Comparison of ENCODE assay signal across 9 cellular contexts in the genomic region with DNA sequence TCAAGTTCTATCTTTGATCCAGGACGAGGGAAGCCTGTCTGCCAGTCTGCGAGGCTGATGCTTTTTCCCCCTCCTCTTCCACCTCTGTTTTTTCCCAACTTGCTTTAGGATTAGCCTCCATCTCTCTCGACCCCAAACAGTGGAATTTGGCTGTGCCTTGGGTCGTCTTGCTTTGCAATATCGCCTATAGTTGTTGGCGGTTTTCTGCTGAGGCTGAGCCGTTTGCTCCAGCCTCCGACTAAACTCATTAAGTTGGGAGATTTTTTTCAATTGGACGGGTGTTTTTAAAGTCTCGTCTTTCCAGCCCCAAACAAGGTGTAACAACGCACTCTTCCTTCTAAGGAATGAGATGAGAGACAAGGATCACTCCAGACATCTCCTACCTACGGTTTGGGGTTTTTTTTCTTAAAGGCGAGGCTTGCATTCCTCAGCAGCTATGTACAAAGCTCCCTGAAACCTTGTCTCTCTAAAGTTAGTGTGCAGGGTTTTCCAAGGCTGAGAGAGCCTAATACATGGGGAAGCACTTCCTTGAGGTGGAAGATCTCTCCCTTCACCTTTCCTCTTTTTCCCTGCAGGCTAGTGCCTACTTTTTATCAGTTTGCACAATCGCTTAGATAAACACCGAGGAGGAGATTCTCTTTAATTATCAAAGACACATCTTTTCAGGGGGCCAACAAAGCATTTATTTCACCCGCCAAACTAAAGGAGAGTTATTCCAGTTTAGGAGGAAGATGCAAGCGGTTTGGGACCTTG.
DNase-seq lines count a peak whose midpoint lies in the region; ATAC-seq and TF ChIP-seq lines count a peak whose summit lies in the region.
"Had no signal": no experiment of that assay in that cellular context is flagged by ENCODE, and none has a peak within 500 bp of the region (broad histone marks: within the 10 kb centered on the region; RNA-seq: fewer than 3 reads in every experiment).

No MANE protein-coding gene starts in this region.

- peak overlapping the region; percentile 48 for H3K4me2 ChIP-seq in Loucy (ENCODE audit: low read depth, low read length, poor library complexity, severe bottlenecking)

- no peaks in the 10 kb centered on the region for H3K79me2 ChIP-seq in Loucy (ENCODE audit: insufficient read depth, low read length)

- POLR2A ChIA-PET in AG04449 (lab: Yijun Ruan, JAX): interaction anchor here (0.6 kb wide), 1 partner anchor 10 kb away, joined by 3 read pairs; no protein-coding TSS in a partner anchor

- H3K27me3 ChIP-seq in Loucy (ENCODE audit: insufficient read depth, low read length, poor library complexity, severe bottlenecking): no peaks in the 10 kb centered on the region

- DNase-seq in AG04449 (ENCODE audit: low read depth, low spot score): no peak
- peak; percentile 54 for DNase-seq in ecto neural progenitor cell (ENCODE audit: low spot score)
- no peak for DNase-seq in SW480 (ENCODE audit: low spot score)
- DNase-seq in KBM-7: no peak
- no peak for DNase-seq in activated naive CD8-positive, alpha-beta T cell treated with anti-CD3 and anti-CD28 coated beads, Interleukin-2, amount 50 U/mL, for 24 hours
- DNase-seq: DMS79 treated with DMSO at 0.1 percent for 48 hours had no signal

- H3K27ac Mint-ChIP-seq in nephron: peak overlapping the region; percentile 98 to 99 (median 99)
- no peak overlapping the region for H3K27ac Mint-ChIP-seq in activated naive CD8-positive, alpha-beta T cell treated with anti-CD3 and anti-CD28 coated beads, Interleukin-2, amount 50 U/mL, for 24 hours

- H3K9me3 ChIP-seq in Loucy (ENCODE audit: insufficient read depth, low read depth, low read length): no peaks in the 10 kb centered on the region

- H3K9me2 ChIP-seq in Loucy (replicated peaks; ENCODE audit: low read depth, low read length): no peaks in the 10 kb centered on the region

- no peak overlapping the region for H2AFZ ChIP-seq in Loucy (ENCODE audit: low read length)

- ATAC-seq in HG03439 (IDR thresholded peaks at IDR 0.05; ENCODE audit: unreplicated experiment): no peak
- no peak for ATAC-seq in activated naive CD8-positive, alpha-beta T cell treated with anti-CD3 and anti-CD28 coated beads, Interleukin-2, amount 50 U/mL, for 24 hours

- peaks cover 51% of the 10 kb centered on the region for H3K4me1 Mint-ChIP-seq in nephron
- peaks cover 12% of the 10 kb centered on the region for H3K4me1 Mint-ChIP-seq in activated naive CD8-positive, alpha-beta T cell treated with anti-CD3 and anti-CD28 coated beads, Interleukin-2, amount 50 U/mL, for 24 hours

- no peaks in the 10 kb centered on the region for H3K9me3 Mint-ChIP-seq in nephron
- peaks cover 5% of the 10 kb centered on the region for H3K9me3 Mint-ChIP-seq in activated naive CD8-positive, alpha-beta T cell treated with anti-CD3 and anti-CD28 coated beads, Interleukin-2, amount 50 U/mL, for 24 hours

- in situ Hi-C loops in KBM-7 (cut with MboI; ENCODE audit: low pct_unique_long_range_greater_than_20kb, low sequenced_read_pairs): loop anchor here (25.0 kb wide), 1 partner anchor 1063 kb away; no protein-coding TSS in a partner anchor

- H3K27me3 Mint-ChIP-seq in nephron (ENCODE audit: low read depth): peaks cover 12% of the 10 kb centered on the region
- peaks cover 86% of the 10 kb centered on the region for H3K27me3 Mint-ChIP-seq in activated naive CD8-positive, alpha-beta T cell treated with anti-CD3 and anti-CD28 coated beads, Interleukin-2, amount 50 U/mL, for 24 hours

- no peak for TF ChIP-seq CTCF in AG04449 (IDR thresholded peaks at IDR 0.05; ENCODE audit: insufficient read depth, low read length, missing control alignments)
- TF ChIP-seq CTCF in Loucy (conservative IDR thresholded peaks at IDR 0.05; ENCODE audit: low read length): no peak
- TF ChIP-seq CTCF in nephron (IDR thresholded peaks at IDR 0.05; ENCODE audit: unreplicated experiment in 3 of 3): no peak

- no peaks in the 10 kb centered on the region for H3K36me3 ChIP-seq in Loucy (ENCODE audit: insufficient read depth, low read length)

- H3K36me3 Mint-ChIP-seq in nephron (ENCODE audit: low read depth): no peaks in the 10 kb centered on the region
- H3K36me3 Mint-ChIP-seq in activated naive CD8-positive, alpha-beta T cell treated with anti-CD3 and anti-CD28 coated beads, Interleukin-2, amount 50 U/mL, for 24 hours (ENCODE audit: low read depth): peaks cover 2% of the 10 kb centered on the region

- H3F3A ChIP-seq in Loucy (ENCODE audit: low read depth): 0 out of 2 replicates have a peak, but pooled peaks cover 4% of the 10 kb centered on the region

- peak overlapping the region; percentile 94 to 100 (median 98) for H3K4me3 Mint-ChIP-seq in nephron
- H3K4me3 Mint-ChIP-seq in activated naive CD8-positive, alpha-beta T cell treated with anti-CD3 and anti-CD28 coated beads, Interleukin-2, amount 50 U/mL, for 24 hours: no peak overlapping the region

- H3K9ac ChIP-seq in Loucy (ENCODE audit: low read depth, low read length, poor library complexity, severe bottlenecking): peak overlapping the region; percentile 61

- peaks cover 9% of the 10 kb centered on the region for H3K4me1 ChIP-seq in Loucy (ENCODE audit: insufficient read depth, low read length, poor library complexity, severe bottlenecking)

- peak overlapping the region; percentile 77 for H3K4me3 ChIP-seq in AG04449 (ENCODE audit: low read depth, low read length)
- peak overlapping the region; percentile 52 for H3K4me3 ChIP-seq in Loucy (ENCODE audit: low read length, poor library complexity, severe bottlenecking)

- CTCF ChIA-PET in AG04449 (lab: Yijun Ruan, JAX): interaction anchor here (0.8 to 4.6 kb wide), 7 partner anchors 11 to 217 kb away, joined by 3 to 56 read pairs (median 31); no protein-coding TSS in a partner anchor

- H4K20me1 ChIP-seq in Loucy (ENCODE audit: insufficient read depth, low read length, poor library complexity, severe bottlenecking): no peaks in the 10 kb centered on the region
